In genomic region chr2:186590538-186591441, GRCh38 we compare ENCODE assay signal across 1 cellular context.
A peak's percentile ranks its signal among the peaks of the same experiment; 100 is the strongest.
TF ChIP-seq lines count a peak whose summit lies in the region.

No MANE protein-coding gene starts in this region.

TF ChIP-seq in HepG2, 621 proteins besides CTCF, POLR2A, EP300 and RAD21 (continued from another document and continues in another):
- no peak; the same call in 1 of the 2 replicates for TF ChIP-seq FOXP4 (CRISPR knock-in tag; IDR thresholded peaks at IDR 0.05)
- TF ChIP-seq ZMYM2 (CRISPR knock-in tag; IDR thresholded peaks at IDR 0.05), result no peak
- 0 out of 2 replicates have a peak, but pooled peaks have one; percentile 16 for TF ChIP-seq ZNF589 (CRISPR knock-in tag; conservative IDR thresholded peaks at IDR 0.05)
- no peak for TF ChIP-seq SRF (IDR thresholded peaks at IDR 0.05; ENCODE audit: low read depth, low read length)
- no peak; the same call in 1 of the 2 replicates for TF ChIP-seq IRF2 (CRISPR knock-in tag; IDR thresholded peaks at IDR 0.05)
- TF ChIP-seq, protein P1, sequence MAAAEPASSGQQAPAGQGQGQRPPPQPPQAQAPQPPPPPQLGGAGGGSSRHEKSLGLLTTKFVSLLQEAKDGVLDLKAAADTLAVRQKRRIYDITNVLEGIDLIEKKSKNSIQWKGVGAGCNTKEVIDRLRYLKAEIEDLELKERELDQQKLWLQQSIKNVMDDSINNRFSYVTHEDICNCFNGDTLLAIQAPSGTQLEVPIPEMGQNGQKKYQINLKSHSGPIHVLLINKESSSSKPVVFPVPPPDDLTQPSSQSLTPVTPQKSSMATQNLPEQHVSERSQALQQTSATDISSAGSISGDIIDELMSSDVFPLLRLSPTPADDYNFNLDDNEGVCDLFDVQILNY (CRISPR knock-in tag; conservative IDR thresholded peaks at IDR 0.05), result no peak
- no peak; the same call in 1 of the 2 replicates for TF ChIP-seq SNAI1 (CRISPR knock-in tag; IDR thresholded peaks at IDR 0.05; ENCODE audit: borderline replicate concordance)
- TF ChIP-seq, protein P2, sequence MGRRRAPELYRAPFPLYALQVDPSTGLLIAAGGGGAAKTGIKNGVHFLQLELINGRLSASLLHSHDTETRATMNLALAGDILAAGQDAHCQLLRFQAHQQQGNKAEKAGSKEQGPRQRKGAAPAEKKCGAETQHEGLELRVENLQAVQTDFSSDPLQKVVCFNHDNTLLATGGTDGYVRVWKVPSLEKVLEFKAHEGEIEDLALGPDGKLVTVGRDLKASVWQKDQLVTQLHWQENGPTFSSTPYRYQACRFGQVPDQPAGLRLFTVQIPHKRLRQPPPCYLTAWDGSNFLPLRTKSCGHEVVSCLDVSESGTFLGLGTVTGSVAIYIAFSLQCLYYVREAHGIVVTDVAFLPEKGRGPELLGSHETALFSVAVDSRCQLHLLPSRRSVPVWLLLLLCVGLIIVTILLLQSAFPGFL (CRISPR knock-in tag; IDR thresholded peaks at IDR 0.05), result no peak
- TF ChIP-seq ZNF768 (CRISPR knock-in tag; IDR thresholded peaks at IDR 0.05), result no peak
- TF ChIP-seq ZNF720 (CRISPR knock-in tag; IDR thresholded peaks at IDR 0.05), result no peak
- TF ChIP-seq MLLT10 (CRISPR knock-in tag; IDR thresholded peaks at IDR 0.05), result no peak
- TF ChIP-seq CEBPG (CRISPR knock-in tag; IDR thresholded peaks at IDR 0.05), result no peak
- no peak for TF ChIP-seq E2F2 (CRISPR knock-in tag; IDR thresholded peaks at IDR 0.05; ENCODE audit: borderline replicate concordance)
- no peak for TF ChIP-seq ZNF30 (CRISPR knock-in tag; IDR thresholded peaks at IDR 0.05)
- TF ChIP-seq ZBTB42 (CRISPR knock-in tag; IDR thresholded peaks at IDR 0.05), result no peak
- 0 out of 2 replicates have a peak, but pooled peaks have one; percentile 25 for TF ChIP-seq MED13 (CRISPR knock-in tag; IDR thresholded peaks at IDR 0.05)
- TF ChIP-seq FOXK1 (CRISPR knock-in tag; IDR thresholded peaks at IDR 0.05; ENCODE audit: borderline replicate concordance, low read depth), result no peak
- TF ChIP-seq PCBP2 (optimal IDR thresholded peaks at IDR 0.05; ENCODE audit: low read depth, low read length, poor library complexity, severe bottlenecking), result no peak
- TF ChIP-seq ZHX2 (IDR thresholded peaks at IDR 0.05; ENCODE audit: low read depth), result no peak
- TF ChIP-seq ZHX2 (CRISPR knock-in tag; IDR thresholded peaks at IDR 0.05; ENCODE audit: borderline replicate concordance), result no peak
- TF ChIP-seq ZNF383 (CRISPR knock-in tag; IDR thresholded peaks at IDR 0.05; ENCODE audit: borderline replicate concordance), result no peak
- no peak for TF ChIP-seq CEBPB (IDR thresholded peaks at IDR 0.05; ENCODE audit: borderline replicate concordance, low read depth, low read length)
- TF ChIP-seq ZSCAN5A (CRISPR knock-in tag; IDR thresholded peaks at IDR 0.05; ENCODE audit: borderline replicate concordance), result no peak
- no peak for TF ChIP-seq ZBTB20 (CRISPR knock-in tag; IDR thresholded peaks at IDR 0.05; ENCODE audit: borderline replicate concordance, low read depth)
- TF ChIP-seq ZFP41 (CRISPR knock-in tag; IDR thresholded peaks at IDR 0.05; ENCODE audit: borderline replicate concordance), result no peak
- TF ChIP-seq ZEB1 (IDR thresholded peaks at IDR 0.05; ENCODE audit: insufficient replicate concordance, low read depth), result peak; percentile 42
- TF ChIP-seq ZNF12 (CRISPR knock-in tag; IDR thresholded peaks at IDR 0.05), result no peak
- TF ChIP-seq ZNF510 (CRISPR knock-in tag; IDR thresholded peaks at IDR 0.05; ENCODE audit: low read depth), result 0 out of 2 replicates have a peak, but pooled peaks have one; percentile 9
- no peak for TF ChIP-seq ZNF614 (CRISPR knock-in tag; IDR thresholded peaks at IDR 0.05; ENCODE audit: borderline replicate concordance)
- TF ChIP-seq MAFG (CRISPR knock-in tag; IDR thresholded peaks at IDR 0.05), result no peak
- TF ChIP-seq CEBPZ (IDR thresholded peaks at IDR 0.05; ENCODE audit: low read length), result no peak
- TF ChIP-seq NCOA1 (CRISPR knock-in tag; IDR thresholded peaks at IDR 0.05), result no peak
- no peak; the same call in 1 of the 2 replicates for TF ChIP-seq ZMAT5 (CRISPR knock-in tag; IDR thresholded peaks at IDR 0.05; ENCODE audit: borderline replicate concordance, low read depth)
- TF ChIP-seq SP1 (IDR thresholded peaks at IDR 0.05), result no peak
- TF ChIP-seq SP1 (CRISPR knock-in tag; IDR thresholded peaks at IDR 0.05), result no peak
- TF ChIP-seq ATF1 (CRISPR knock-in tag; IDR thresholded peaks at IDR 0.05), result no peak
- TF ChIP-seq MXD4 (CRISPR knock-in tag; IDR thresholded peaks at IDR 0.05), result no peak
- no peak for TF ChIP-seq KDM3A (CRISPR knock-in tag; IDR thresholded peaks at IDR 0.05; ENCODE audit: low read depth)
- no peak for TF ChIP-seq ZNF33B (CRISPR knock-in tag; IDR thresholded peaks at IDR 0.05)
- TF ChIP-seq TSC22D2 (CRISPR knock-in tag; IDR thresholded peaks at IDR 0.05; ENCODE audit: borderline replicate concordance), result no peak
- TF ChIP-seq ZFP36L1 (CRISPR knock-in tag; IDR thresholded peaks at IDR 0.05), result no peak
- TF ChIP-seq NFE2L1 (CRISPR knock-in tag; IDR thresholded peaks at IDR 0.05; ENCODE audit: borderline replicate concordance), result no peak
- TF ChIP-seq RCOR2 (CRISPR knock-in tag; IDR thresholded peaks at IDR 0.05), result no peak
- TF ChIP-seq, protein P3, sequence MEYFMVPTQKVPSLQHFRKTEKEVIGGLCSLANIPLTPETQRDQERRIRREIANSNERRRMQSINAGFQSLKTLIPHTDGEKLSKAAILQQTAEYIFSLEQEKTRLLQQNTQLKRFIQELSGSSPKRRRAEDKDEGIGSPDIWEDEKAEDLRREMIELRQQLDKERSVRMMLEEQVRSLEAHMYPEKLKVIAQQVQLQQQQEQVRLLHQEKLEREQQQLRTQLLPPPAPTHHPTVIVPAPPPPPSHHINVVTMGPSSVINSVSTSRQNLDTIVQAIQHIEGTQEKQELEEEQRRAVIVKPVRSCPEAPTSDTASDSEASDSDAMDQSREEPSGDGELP (IDR thresholded peaks at IDR 0.05; ENCODE audit: borderline replicate concordance, low read depth), result no peak
- TF ChIP-seq ZNF747 (CRISPR knock-in tag; IDR thresholded peaks at IDR 0.05; ENCODE audit: borderline replicate concordance), result no peak
- TF ChIP-seq HMGA1 (CRISPR knock-in tag; conservative IDR thresholded peaks at IDR 0.05), result no peak
- no peak for TF ChIP-seq ZNF816 (CRISPR knock-in tag; IDR thresholded peaks at IDR 0.05; ENCODE audit: borderline replicate concordance)
- TF ChIP-seq PHF20 (CRISPR knock-in tag; IDR thresholded peaks at IDR 0.05), result 0 out of 2 replicates have a peak, but pooled peaks have one; percentile 33
